In genomic region chr10:100969175-100970075, GRCh38 we compare ENCODE assay signal across 8 cellular contexts.
DNase-seq lines count a peak whose midpoint lies in the region; ATAC-seq lines count a peak whose summit lies in the region.

Gene SEMA4G, plus strand, starts transcription at chr10:100969504. Its CDS starts 3,409 bp downstream, at chr10:100972913.

- DNase-seq in EH (ENCODE audit: low read depth) (peak; percentile 40), SW480 (ENCODE audit: low spot score) (peak; percentile 34), T47D (ENCODE audit: low read depth in 1 of 2, low spot score in 1 of 2) (peak; percentile 46 to 47), islet precursor cell (peak; percentile 82)
- DNase-seq in stimulated activated CD4-positive, alpha-beta T cell treated with anti-CD3 and anti-CD28 coated beads, Interleukin-15, amount 100 ng/mL, for 24 hours, result peak; percentile 52

- in situ Hi-C loops in T47D (cut with HindIII; ENCODE audit: low pct_unique_long_range_greater_than_20kb, low sequenced_read_pairs), result no loop called here

- ATAC-seq in HG02678 (IDR thresholded peaks at IDR 0.05; ENCODE audit: unreplicated experiment), result peak; percentile 52
- ATAC-seq in HG03045 (IDR thresholded peaks at IDR 0.05; ENCODE audit: unreplicated experiment), result no peak
- ATAC-seq in HG02623 (IDR thresholded peaks at IDR 0.05; ENCODE audit: unreplicated experiment), result no peak
